22 cellular contexts compared by ENCODE assay signal in genomic region chr18:78595453-78595852, GRCh38.
"Had no signal": no experiment of that assay in that cellular context is flagged by ENCODE, and none has a peak within 500 bp of the region (broad histone marks: within the 10 kb centered on the region; RNA-seq: fewer than 3 reads in every experiment).

No MANE protein-coding gene starts in this region.

- H3K36me3 ChIP-seq: gastroesophageal sphincter, heart left ventricle, sigmoid colon, tibial artery had no signal

- H3K4me1 ChIP-seq: gastroesophageal sphincter, heart left ventricle, psoas muscle, sigmoid colon, testis, tibial artery had no signal

- ATAC-seq: effector memory CD8-positive, alpha-beta T cell; gastroesophageal sphincter; heart left ventricle; left lobe of liver; naive thymus-derived CD4-positive, alpha-beta T cell; psoas muscle; right cardiac atrium; stimulated activated memory B cell treated with anti-CD40 and anti-IgM and Interleukin-4, amounts not matched to agents 10 μg/mL and 1 μg/mL and 100 μg/mL, for 72 hours; stimulated activated naive CD8-positive, alpha-beta T cell treated with anti-CD3 and anti-CD28 coated beads, Interleukin-15, Interleukin-2, amounts not matched to agents 100 U/mL and 50 U/mL, for 24 hours had no signal

- H3K27me3 ChIP-seq: heart left ventricle, hepatocyte, sigmoid colon, testis, tibial artery had no signal

- DNase-seq: cortex of kidney; effector memory CD8-positive, alpha-beta T cell; foreskin fibroblast; heart left ventricle; kidney; midbrain; naive thymus-derived CD4-positive, alpha-beta T cell; nucleus accumbens; psoas muscle; right cardiac atrium; sigmoid colon; stimulated activated CD4-positive, alpha-beta T cell treated with anti-CD3 and anti-CD28 coated beads, Interleukin-2, amount 100 ng/mL, for 24 hours; stimulated activated CD4-positive, alpha-beta T cell treated with anti-CD3 and anti-CD28 coated beads, Interleukin-4, amount 100 ng/mL, for 24 hours; stimulated activated naive CD8-positive, alpha-beta T cell treated with anti-CD3 and anti-CD28 coated beads, Interleukin-15, Interleukin-2, amounts not matched to agents 100 U/mL and 50 U/mL, for 24 hours; substantia nigra; testis; tibial artery had no signal

- H3K4me2 ChIP-seq: hepatocyte had no signal

- H3K79me2 ChIP-seq: hepatocyte had no signal

- H3K27ac ChIP-seq: gastroesophageal sphincter, heart left ventricle, hepatocyte, psoas muscle, sigmoid colon, testis, tibial artery had no signal

- H3K4me3 ChIP-seq: gastroesophageal sphincter, heart left ventricle, hepatocyte, lung, psoas muscle, sigmoid colon, testis, tibial artery had no signal
